ENCODE assay signal across 21 cellular contexts in the genomic region with DNA sequence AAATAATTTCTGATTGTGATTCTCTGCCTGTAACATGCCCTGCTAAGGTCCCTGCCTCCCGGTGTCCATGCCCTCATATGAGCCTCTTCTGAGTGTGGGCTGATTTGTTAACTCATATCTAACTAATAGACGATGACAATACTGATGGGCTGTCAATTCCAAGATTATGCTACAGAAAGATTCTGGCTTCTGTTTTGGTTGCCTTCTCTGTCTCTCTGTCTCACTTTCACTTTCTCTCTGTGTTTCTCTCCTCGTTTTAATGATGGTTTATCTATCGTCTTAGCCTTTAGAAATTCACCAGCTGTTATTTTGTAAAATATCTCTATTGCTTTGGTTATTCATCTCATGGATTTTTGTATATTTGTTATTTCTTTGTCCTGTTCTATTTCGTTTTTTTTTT.
DNase-seq lines count a peak whose midpoint lies in the region; ATAC-seq and TF ChIP-seq lines count a peak whose summit lies in the region.
"Had no signal": no experiment of that assay in that cellular context is flagged by ENCODE, and none has a peak within 500 bp of the region (broad histone marks: within the 10 kb centered on the region; RNA-seq: fewer than 3 reads in every experiment).

No MANE protein-coding gene starts in this region.

- H3K9ac ChIP-seq in DND-41 (ENCODE audit: low read depth, low read length) (no peak overlapping the region), SK-N-MC (ENCODE audit: insufficient read length) (no peak overlapping the region)
- H3K9ac ChIP-seq: neural progenitor cell had no signal

- H3K27ac ChIP-seq in DND-41 (ENCODE audit: low read length) (no peak overlapping the region), SK-N-MC (no peak overlapping the region)
- H3K27ac ChIP-seq: heart left ventricle, neural progenitor cell, psoas muscle, skin epidermis had no signal

- no peaks in the 10 kb centered on the region for H3K27me3 ChIP-seq in DND-41 (ENCODE audit: insufficient read depth, low read length, poor library complexity)
- H3K27me3 ChIP-seq: heart left ventricle, neural progenitor cell had no signal

- no peak overlapping the region for H2AFZ ChIP-seq in DND-41 (ENCODE audit: low read depth, low read length)
- H2AFZ ChIP-seq: GM23338, neural progenitor cell had no signal

- TF ChIP-seq CTCF in DND-41 (IDR thresholded peaks at IDR 0.05; ENCODE audit: borderline replicate concordance, extremely low read depth, low read length, poor library complexity, severe bottlenecking) (no peak), fibroblast of villous mesenchyme (IDR thresholded peaks at IDR 0.05; ENCODE audit: insufficient read depth, low read depth, low read length) (no peak)

- no peak overlapping the region for H3K4me3 ChIP-seq in DND-41 (ENCODE audit: low read depth in 1 of 2, low read length in 2 of 2)
- peak overlapping the region; percentile 28 for H3K4me3 ChIP-seq in SK-N-MC
- peak overlapping the region; percentile 35 for H3K4me3 ChIP-seq in fibroblast of villous mesenchyme (ENCODE audit: low read depth, low read length)
- H3K4me3 ChIP-seq: GM23338, heart left ventricle, neural progenitor cell, psoas muscle, skin epidermis had no signal

- H3K36me3 ChIP-seq in DND-41 (ENCODE audit: insufficient read depth, low read length) = no peaks in the 10 kb centered on the region
- H3K36me3 ChIP-seq in SK-N-MC (ENCODE audit: insufficient read depth, low read length) = no peaks in the 10 kb centered on the region
- H3K36me3 ChIP-seq: heart left ventricle, neural progenitor cell had no signal

- H3K4me1 ChIP-seq in DND-41 (ENCODE audit: insufficient read depth, low read length) = no peaks in the 10 kb centered on the region
- H3K4me1 ChIP-seq: heart left ventricle, psoas muscle had no signal

- H3K79me2 ChIP-seq in DND-41 (ENCODE audit: insufficient read depth, low read length) = no peaks in the 10 kb centered on the region

- DNase-seq in DND-41 = no peak
- DNase-seq in SK-N-MC (ENCODE audit: low read depth, low spot score) = no peak
- DNase-seq in fibroblast of villous mesenchyme (ENCODE audit: low read depth) = no peak
- no peak for DNase-seq in Right ventricle myocardium superior
- no peak for DNase-seq in GOT3 (lab: John Stamatoyannopoulos, UW)
- DNase-seq: activated CD4-positive, alpha-beta T cell treated with anti-CD3 and anti-CD28 coated beads for 48 hours; activated CD8-positive, alpha-beta memory T cell treated with anti-CD3 and anti-CD28 coated beads, Interleukin-2, amount 10 ng/mL, durations not matched to agents 7 days and 5 days; activated naive CD8-positive, alpha-beta T cell treated with anti-CD3 and anti-CD28 coated beads for 36 hours; heart left ventricle; NCI-H1417; NCI-H2107; NCI-H510A; psoas muscle; stimulated activated naive CD4-positive, alpha-beta T cell had no signal

- intact Hi-C loops in Right ventricle myocardium superior (cut with DNase I) = no loop called here

- H3K9me3 ChIP-seq in DND-41 (ENCODE audit: insufficient read depth, low read length, severe bottlenecking) (no peaks in the 10 kb centered on the region), SK-N-MC (ENCODE audit: low read depth, low read length) (no peaks in the 10 kb centered on the region)
- H3K9me3 ChIP-seq: psoas muscle had no signal

- ATAC-seq in DND-41 (ENCODE audit: insufficient read depth, low read depth) (no peak), HG03342 (IDR thresholded peaks at IDR 0.05; ENCODE audit: unreplicated experiment) (peak; percentile 46), Right ventricle myocardium superior (ENCODE audit: poor library complexity) (no peak), HG02840 (IDR thresholded peaks at IDR 0.05; ENCODE audit: low FRiP score, unreplicated experiment) (no peak)
- ATAC-seq: activated CD8-positive, alpha-beta memory T cell treated with anti-CD3 and anti-CD28 coated beads, Interleukin-2, amount 10 ng/mL, durations not matched to agents 7 days and 5 days; activated T-helper 17 cell treated with anti-CD3 and anti-CD28 coated beads, Interleukin-2, amount 50 U/mL, for 72 hours; GM23338; heart left ventricle; psoas muscle; Right ventricle myocardium inferior had no signal

- H4K20me1 ChIP-seq in DND-41 (ENCODE audit: insufficient read depth, low read length) = no peaks in the 10 kb centered on the region

- H3K4me2 ChIP-seq in DND-41 (ENCODE audit: insufficient read depth, low read length) = peak overlapping the region; percentile 31; the same call in 1 of the 2 replicates
- H3K4me2 ChIP-seq: GM23338, neural progenitor cell had no signal

Comparison
In these comparisons a context has a peak if more than half of its experiments do, and no peak if none do; other contexts are left out.
1. H3K4me3 ChIP-seq: peak in SK-N-MC (single experiment) and fibroblast of villous mesenchyme (single experiment); none in DND-41 (0 of 2).